Comparison of ENCODE assay signal across 20 cellular contexts in the genomic region with DNA sequence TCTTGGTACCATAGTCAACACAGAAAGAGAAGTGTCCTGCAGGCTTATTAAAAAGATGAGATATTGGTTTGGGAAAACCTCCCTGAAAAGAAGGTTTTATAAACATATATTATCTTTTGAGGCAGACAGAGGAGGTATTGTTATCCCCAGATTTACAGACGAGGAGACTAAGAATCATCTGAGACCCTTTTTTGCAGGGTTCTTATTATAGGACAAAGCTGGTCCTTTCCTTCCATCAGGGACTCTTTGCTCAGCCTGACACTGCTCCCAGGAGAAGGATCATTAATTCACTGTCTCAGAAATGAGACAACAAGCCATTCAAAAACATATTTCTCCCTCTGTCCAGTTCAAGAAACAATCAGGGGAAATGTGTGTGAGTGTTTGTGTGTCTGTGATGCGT. TPM values are rescaled to one million over a fixed set of nuclear protein-coding genes. Genes with fewer than 3 reads are reported as not detected.
DNase-seq lines count a peak whose midpoint lies in the region; ATAC-seq and TF ChIP-seq lines count a peak whose summit lies in the region.
"Had no signal": no experiment of that assay in that cellular context is flagged by ENCODE, and none has a peak within 500 bp of the region (broad histone marks: within the 10 kb centered on the region; RNA-seq: fewer than 3 reads in every experiment).

No MANE protein-coding gene starts in this region.

- peaks cover 3% of the 10 kb centered on the region for H3K9me3 Mint-ChIP-seq in activated CD8-positive, alpha-beta T cell treated with anti-CD3 and anti-CD28 coated beads for 36 hours
- no peaks in the 10 kb centered on the region for H3K9me3 Mint-ChIP-seq in activated CD8-positive, alpha-beta T cell treated with anti-CD3 and anti-CD28 coated beads, Interleukin-2, amount 10 ng/mL, durations not matched to agents 7 days and 5 days (ENCODE audit: insufficient read depth)
- H3K9me3 Mint-ChIP-seq in CD4-positive, alpha-beta memory T cell = no peaks in the 10 kb centered on the region
- H3K9me3 Mint-ChIP-seq in T-cell = no peaks in the 10 kb centered on the region

- H3K4me3 ChIP-seq in CD4-positive, alpha-beta memory T cell (ENCODE audit: low read length in 2 of 2) = no peak overlapping the region
- no peak overlapping the region for H3K4me3 ChIP-seq in effector memory CD4-positive, alpha-beta T cell (ENCODE audit: insufficient read depth, low read depth, low read length, poor library complexity, severe bottlenecking)
- H3K4me3 ChIP-seq: MG63, SJCRH30 had no signal

- CTCF ChIA-PET in activated CD8-positive, alpha-beta T cell treated with anti-CD3 and anti-CD28 coated beads for 36 hours (lab: Charles Lee) = interaction anchor here (1.5 kb wide), 1 partner anchor 219 kb away, joined by 3 read pairs; no protein-coding TSS in a partner anchor
- CTCF ChIA-PET in activated CD8-positive, alpha-beta T cell treated with anti-CD3 and anti-CD28 coated beads, Interleukin-2, amount 10 ng/mL, durations not matched to agents 7 days and 5 days (lab: Charles Lee) = no interaction called here
- CTCF ChIA-PET in CD4-positive, alpha-beta memory T cell (lab: Charles Lee; ENCODE audit: partially characterized antibody) = interaction anchor here (1.2 kb wide), 1 partner anchor 166 kb away, joined by 3 read pairs; no protein-coding TSS in a partner anchor
- CTCF ChIA-PET in T-cell (lab: Charles Lee) = no interaction called here

- TF ChIP-seq CTCF in activated CD8-positive, alpha-beta T cell treated with anti-CD3 and anti-CD28 coated beads for 36 hours (IDR thresholded peaks at IDR 0.05) = no peak
- TF ChIP-seq CTCF in omental fat pad (IDR thresholded peaks at IDR 0.05) = no peak

- no peak for DNase-seq in activated CD8-positive, alpha-beta T cell treated with anti-CD3 and anti-CD28 coated beads for 36 hours
- no peak for DNase-seq in activated CD8-positive, alpha-beta T cell treated with anti-CD3 and anti-CD28 coated beads, Interleukin-2, amount 10 ng/mL, durations not matched to agents 7 days and 5 days
- no peak for DNase-seq in CD4-positive, alpha-beta memory T cell
- no peak for DNase-seq in T-cell
- DNase-seq in effector memory CD4-positive, alpha-beta T cell = no peak
- no peak for DNase-seq in NCI-H1092 treated with DMSO at 0.1 percent for 48 hours (lab: John Stamatoyannopoulos, UW)
- no peak for DNase-seq in omental fat pad (ENCODE audit: low spot score)
- no peak for DNase-seq in epidermal melanocyte (ENCODE audit: insufficient read length, low spot score)
- DNase-seq: BE2C, HCEC 1CT, Kasumi-1, MG63, NCI-H1048, NCI-H146, NCI-H2029 treated with DMSO at 0.1 percent for 48 hours, NCI-H2171, NCI-H446 treated with DMSO at 0.1 percent for 48 hours, SJCRH30 had no signal

- no peaks in the 10 kb centered on the region for H3K36me3 ChIP-seq in CD4-positive, alpha-beta memory T cell (ENCODE audit: insufficient read depth, low read length)
- H3K36me3 ChIP-seq in effector memory CD4-positive, alpha-beta T cell (ENCODE audit: control insufficient read depth, insufficient read depth, low read length) = no peaks in the 10 kb centered on the region
- H3K36me3 ChIP-seq: BE2C, MG63, SJCRH30 had no signal

- peaks cover 91% of the 10 kb centered on the region for H3K4me1 Mint-ChIP-seq in activated CD8-positive, alpha-beta T cell treated with anti-CD3 and anti-CD28 coated beads for 36 hours (ENCODE audit: low read depth)
- peaks cover 91% of the 10 kb centered on the region for H3K4me1 Mint-ChIP-seq in activated CD8-positive, alpha-beta T cell treated with anti-CD3 and anti-CD28 coated beads, Interleukin-2, amount 10 ng/mL, durations not matched to agents 7 days and 5 days (ENCODE audit: low read depth)
- peaks cover 71 to 90% (median 85%) of the 10 kb centered on the region in 4 donors for H3K4me1 Mint-ChIP-seq in CD4-positive, alpha-beta memory T cell
- H3K4me1 Mint-ChIP-seq in T-cell = peaks cover 91 to 94% (median 93%) of the 10 kb centered on the region in 3 donors

- no peaks in the 10 kb centered on the region for H3K27me3 Mint-ChIP-seq in activated CD8-positive, alpha-beta T cell treated with anti-CD3 and anti-CD28 coated beads for 36 hours
- no peaks in the 10 kb centered on the region for H3K27me3 Mint-ChIP-seq in activated CD8-positive, alpha-beta T cell treated with anti-CD3 and anti-CD28 coated beads, Interleukin-2, amount 10 ng/mL, durations not matched to agents 7 days and 5 days (ENCODE audit: low read depth)
- H3K27me3 Mint-ChIP-seq in CD4-positive, alpha-beta memory T cell = no peaks in the 10 kb centered on the region
- H3K27me3 Mint-ChIP-seq in T-cell = no peaks in the 10 kb centered on the region
- H3K27me3 Mint-ChIP-seq: IgD-negative memory B cell had no signal

- H3K4me1 ChIP-seq in CD4-positive, alpha-beta memory T cell (ENCODE audit: insufficient read depth, low read length) = peaks cover 94% of the 10 kb centered on the region
- peaks cover 36% of the 10 kb centered on the region for H3K4me1 ChIP-seq in effector memory CD4-positive, alpha-beta T cell (ENCODE audit: control insufficient read depth, insufficient read depth, low read length, poor library complexity, severe bottlenecking)
- H3K4me1 ChIP-seq: BE2C had no signal

- no peak overlapping the region for H3K4me3 Mint-ChIP-seq in activated CD8-positive, alpha-beta T cell treated with anti-CD3 and anti-CD28 coated beads for 36 hours
- H3K4me3 Mint-ChIP-seq in activated CD8-positive, alpha-beta T cell treated with anti-CD3 and anti-CD28 coated beads, Interleukin-2, amount 10 ng/mL, durations not matched to agents 7 days and 5 days = no peak overlapping the region
- H3K4me3 Mint-ChIP-seq in CD4-positive, alpha-beta memory T cell = peak overlapping the region in 5 of 8 donors; percentile 6 to 74 (median 29)
- H3K4me3 Mint-ChIP-seq in T-cell = no peak overlapping the region
- H3K4me3 Mint-ChIP-seq: IgD-negative memory B cell had no signal

- no peaks in the 10 kb centered on the region for H3K27me3 ChIP-seq in CD4-positive, alpha-beta memory T cell (ENCODE audit: insufficient read depth, low read length)
- H3K27me3 ChIP-seq in effector memory CD4-positive, alpha-beta T cell (replicated peaks; ENCODE audit: control insufficient read depth, insufficient read depth, low read length, poor library complexity, severe bottlenecking) = no peaks in the 10 kb centered on the region
- H3K27me3 ChIP-seq: BE2C, MG63, SJCRH30 had no signal

- intact Hi-C loops in activated CD8-positive, alpha-beta T cell treated with anti-CD3 and anti-CD28 coated beads for 36 hours (cut with micrococcal nuclease) = no loop called here
- intact Hi-C loops in CD4-positive, alpha-beta memory T cell (cut with micrococcal nuclease) = loop anchor here (10.0 kb wide), 1 partner anchor 113 kb away; no protein-coding TSS in a partner anchor

- POLR2A ChIA-PET in activated CD8-positive, alpha-beta T cell treated with anti-CD3 and anti-CD28 coated beads for 36 hours (lab: Charles Lee) = interaction anchor here (3.1 kb wide), 1 partner anchor 15 kb away, joined by 16 read pairs; no protein-coding TSS in a partner anchor
- POLR2A ChIA-PET in activated CD8-positive, alpha-beta T cell treated with anti-CD3 and anti-CD28 coated beads, Interleukin-2, amount 10 ng/mL, durations not matched to agents 7 days and 5 days (lab: Charles Lee) = interaction anchor here (1.2 kb wide), 1 partner anchor 15 kb away, joined by 6 read pairs; no protein-coding TSS in a partner anchor
- POLR2A ChIA-PET in CD4-positive, alpha-beta memory T cell (lab: Charles Lee; ENCODE audit: partially characterized antibody) = interaction anchor here (1.0 to 3.4 kb wide), 3 partner anchors 16 to 35 kb away, joined by 5 to 29 read pairs (median 19); no protein-coding TSS in a partner anchor
- POLR2A ChIA-PET in T-cell (lab: Charles Lee) = no interaction called here

- ATAC-seq in activated CD8-positive, alpha-beta T cell treated with anti-CD3 and anti-CD28 coated beads for 36 hours = no peak
- no peak for ATAC-seq in activated CD8-positive, alpha-beta T cell treated with anti-CD3 and anti-CD28 coated beads, Interleukin-2, amount 10 ng/mL, durations not matched to agents 7 days and 5 days
- ATAC-seq in T-cell (replicated peaks in 1 of 4) (no peak), omental fat pad (ENCODE audit: low FRiP score) (no peak)
- ATAC-seq: Panc1 had no signal

- peak overlapping the region; percentile 85 for H3K27ac ChIP-seq in CD4-positive, alpha-beta memory T cell (ENCODE audit: low read depth, low read length)
- peak overlapping the region; percentile 1 for H3K27ac ChIP-seq in effector memory CD4-positive, alpha-beta T cell (ENCODE audit: insufficient read depth, low read length, poor library complexity, severe bottlenecking)
- H3K27ac ChIP-seq: SJCRH30 had no signal

- peak overlapping the region; percentile 65 for H3K27ac Mint-ChIP-seq in activated CD8-positive, alpha-beta T cell treated with anti-CD3 and anti-CD28 coated beads for 36 hours
- no peak overlapping the region for H3K27ac Mint-ChIP-seq in activated CD8-positive, alpha-beta T cell treated with anti-CD3 and anti-CD28 coated beads, Interleukin-2, amount 10 ng/mL, durations not matched to agents 7 days and 5 days
- peak overlapping the region in 6 of 7 donors; percentile 66 to 91 (median 87) for H3K27ac Mint-ChIP-seq in CD4-positive, alpha-beta memory T cell
- H3K27ac Mint-ChIP-seq in T-cell = peak overlapping the region; percentile 87 to 88

- peaks cover 62% of the 10 kb centered on the region for H3K36me3 Mint-ChIP-seq in activated CD8-positive, alpha-beta T cell treated with anti-CD3 and anti-CD28 coated beads for 36 hours (ENCODE audit: low read depth)
- H3K36me3 Mint-ChIP-seq in activated CD8-positive, alpha-beta T cell treated with anti-CD3 and anti-CD28 coated beads, Interleukin-2, amount 10 ng/mL, durations not matched to agents 7 days and 5 days (ENCODE audit: low read depth) = peaks cover 41% of the 10 kb centered on the region
- H3K36me3 Mint-ChIP-seq in CD4-positive, alpha-beta memory T cell = peaks cover 0 to 15% of the 10 kb centered on the region in 2 donors
- H3K36me3 Mint-ChIP-seq in T-cell = peaks cover 15% of the 10 kb centered on the region

- H3K9me3 ChIP-seq in CD4-positive, alpha-beta memory T cell (ENCODE audit: control insufficient read depth in 1 of 2, low read length in 2 of 2) = no peaks in the 10 kb centered on the region
- no peaks in the 10 kb centered on the region for H3K9me3 ChIP-seq in effector memory CD4-positive, alpha-beta T cell (ENCODE audit: control insufficient read depth, low read length)
- H3K9me3 ChIP-seq: BE2C, SJCRH30 had no signal

RNA-seq across cellular contexts. Expression of a gene that starts 33.6 kb away (rescaled TPM):
- total RNA-seq in activated CD8-positive, alpha-beta T cell treated with anti-CD3 and anti-CD28 coated beads for 36 hours = 10 to 100 TPM; 31.8 to 38.1 TPM
- total RNA-seq in activated CD8-positive, alpha-beta T cell treated with anti-CD3 and anti-CD28 coated beads, Interleukin-2, amount 10 ng/mL, durations not matched to agents 7 days and 5 days = 10 to 100 TPM; 22.8 to 23.1 TPM
- 10 to 100 TPM; 90.6 to 92.7 TPM for total RNA-seq in CD4-positive, alpha-beta memory T cell
- 10 to 100 TPM in 1 of 2 donors, 1 to 10 TPM in 1; 5.0 to 22.9 TPM for polyA plus RNA-seq in CD4-positive, alpha-beta memory T cell
- 10 to 100 TPM; 71.4 to 81.4 (median 75.2) TPM for total RNA-seq in T-cell
- total RNA-seq in omental fat pad = 10 to 100 TPM; 14.9 to 47.3 (median 26.9) TPM

Comparison
In these comparisons a context has a peak if more than half of its experiments do, and no peak if none do; other contexts are left out.
1. CTCF ChIA-PET loops: an anchor here in activated CD8-positive, alpha-beta T cell treated with anti-CD3 and anti-CD28 coated beads for 36 hours (1.5 kb wide) and CD4-positive, alpha-beta memory T cell (1.2 kb wide); none called in activated CD8-positive, alpha-beta T cell treated with anti-CD3 and anti-CD28 coated beads, Interleukin-2, amount 10 ng/mL, durations not matched to agents 7 days and 5 days and T-cell.
2. H3K4me3 Mint-ChIP-seq: peak in CD4-positive, alpha-beta memory T cell (5 of 8); none in activated CD8-positive, alpha-beta T cell treated with anti-CD3 and anti-CD28 coated beads for 36 hours (single experiment), activated CD8-positive, alpha-beta T cell treated with anti-CD3 and anti-CD28 coated beads, Interleukin-2, amount 10 ng/mL, durations not matched to agents 7 days and 5 days (single experiment) and T-cell (0 of 3).
3. POLR2A ChIA-PET loops: an anchor here in activated CD8-positive, alpha-beta T cell treated with anti-CD3 and anti-CD28 coated beads for 36 hours (3.1 kb wide), activated CD8-positive, alpha-beta T cell treated with anti-CD3 and anti-CD28 coated beads, Interleukin-2, amount 10 ng/mL, durations not matched to agents 7 days and 5 days (1.2 kb wide) and CD4-positive, alpha-beta memory T cell (1.0 to 3.4 kb wide); none called in T-cell.